ENCODE assay signal across 1 cellular context in genomic region chr6:127023001-127023778, GRCh38.
TF ChIP-seq lines count a peak whose summit lies in the region.

No MANE protein-coding gene starts in this region.

TF ChIP-seq in HepG2, 621 proteins besides CTCF, POLR2A, EP300 and RAD21 (continued from another document and continues in another):
- no peak for TF ChIP-seq ZNF318 (CRISPR knock-in tag; IDR thresholded peaks at IDR 0.05)
- no peak for TF ChIP-seq ZNF232 (CRISPR knock-in tag; IDR thresholded peaks at IDR 0.05; ENCODE audit: borderline replicate concordance)
- TF ChIP-seq CREM (IDR thresholded peaks at IDR 0.05): peak; percentile 73; the same call in 1 of the 2 replicates
- no peak for TF ChIP-seq CREM (CRISPR knock-in tag; IDR thresholded peaks at IDR 0.05)
- no peak for TF ChIP-seq ZNF235 (CRISPR knock-in tag; IDR thresholded peaks at IDR 0.05; ENCODE audit: borderline replicate concordance)
- peak; percentile 100 for TF ChIP-seq ZNF503 (CRISPR knock-in tag; IDR thresholded peaks at IDR 0.05)
- TF ChIP-seq ZNF451 (CRISPR knock-in tag; IDR thresholded peaks at IDR 0.05): no peak
- TF ChIP-seq ZNF556 (CRISPR knock-in tag; IDR thresholded peaks at IDR 0.05; ENCODE audit: borderline replicate concordance): no peak
- TF ChIP-seq ZSCAN31 (CRISPR knock-in tag; IDR thresholded peaks at IDR 0.05; ENCODE audit: low read depth): no peak
- peak; percentile 50; the same call in 1 of the 2 replicates for TF ChIP-seq THAP11 (CRISPR knock-in tag; IDR thresholded peaks at IDR 0.05)
- no peak for TF ChIP-seq NBN (conservative IDR thresholded peaks at IDR 0.05)
- TF ChIP-seq ARNTL (CRISPR knock-in tag; IDR thresholded peaks at IDR 0.05): no peak
- TF ChIP-seq ZNF597 (CRISPR knock-in tag; IDR thresholded peaks at IDR 0.05): no peak
- no peak for TF ChIP-seq REXO4 (CRISPR knock-in tag; IDR thresholded peaks at IDR 0.05; ENCODE audit: borderline replicate concordance)
- TF ChIP-seq NFE2 (CRISPR knock-in tag; IDR thresholded peaks at IDR 0.05): peak; percentile 99
- TF ChIP-seq ERF (CRISPR knock-in tag; IDR thresholded peaks at IDR 0.05): no peak; the same call in 1 of the 2 replicates
- TF ChIP-seq ZMAT5 (CRISPR knock-in tag; IDR thresholded peaks at IDR 0.05; ENCODE audit: borderline replicate concordance, low read depth): no peak
- no peak for TF ChIP-seq ZUFSP (CRISPR knock-in tag; IDR thresholded peaks at IDR 0.05; ENCODE audit: borderline replicate concordance)
- no peak for TF ChIP-seq DZIP1 (CRISPR knock-in tag; IDR thresholded peaks at IDR 0.05)
- TF ChIP-seq ZIK1 (CRISPR knock-in tag; IDR thresholded peaks at IDR 0.05; ENCODE audit: borderline replicate concordance, low read depth): no peak
- TF ChIP-seq ZNF691 (CRISPR knock-in tag; IDR thresholded peaks at IDR 0.05; ENCODE audit: borderline replicate concordance, low read depth): no peak
- TF ChIP-seq ZNF660 (CRISPR knock-in tag; IDR thresholded peaks at IDR 0.05; ENCODE audit: borderline replicate concordance, low read depth): no peak
- TF ChIP-seq NR2F1 (CRISPR knock-in tag; IDR thresholded peaks at IDR 0.05): peak; percentile 34 to 67; a peak in 2 of 4 replicates
- no peak for TF ChIP-seq ZNF230 (CRISPR knock-in tag; IDR thresholded peaks at IDR 0.05)
- TF ChIP-seq ZNF460 (CRISPR knock-in tag; IDR thresholded peaks at IDR 0.05; ENCODE audit: borderline replicate concordance): no peak
- TF ChIP-seq NR2F2 (IDR thresholded peaks at IDR 0.05; ENCODE audit: borderline replicate concordance, low read depth): peak; percentile 97
- TF ChIP-seq ZHX1 (CRISPR knock-in tag; IDR thresholded peaks at IDR 0.05; ENCODE audit: low read depth): peak; percentile 71; the same call in 1 of the 2 replicates
- 0 out of 4 replicates have a peak, but pooled peaks of 1 of the 2 experiments have one; percentile 19 for TF ChIP-seq ATF4 (CRISPR knock-in tag; IDR thresholded peaks at IDR 0.05)
- TF ChIP-seq PPARG (CRISPR knock-in tag; conservative IDR thresholded peaks at IDR 0.05): peak; percentile 95
